Comparison of ENCODE assay signal across 8 cellular contexts in the genomic region with DNA sequence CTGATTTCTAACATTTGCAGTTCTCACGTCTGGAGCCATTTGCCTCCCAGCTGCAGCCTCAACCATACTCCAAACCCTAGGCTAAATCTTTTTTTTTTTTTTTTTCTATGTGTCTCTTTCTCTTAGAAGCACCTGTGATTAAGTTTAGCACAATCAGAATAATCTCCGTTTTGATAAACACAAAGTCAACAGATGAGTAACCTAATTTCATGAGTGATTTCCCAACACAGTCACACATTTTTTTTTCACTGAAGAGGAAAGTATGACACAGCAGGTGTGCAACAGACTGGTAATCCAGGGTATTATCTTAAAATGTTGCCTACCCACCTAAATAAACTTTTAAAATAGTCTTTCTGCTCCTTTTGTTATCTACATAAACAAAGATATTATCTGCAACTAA.
DNase-seq lines count a peak whose midpoint lies in the region; ATAC-seq and TF ChIP-seq lines count a peak whose summit lies in the region.
"Not testable (repeated sequence)": the region's sequence is repeated elsewhere in the genome, so short reads cannot be mapped to it uniquely, and the experiment has no call there.

No MANE protein-coding gene starts in this region.

- not testable (repeated sequence) for H3K36me3 ChIP-seq in RWPE2 (ENCODE audit: low read depth); mammary epithelial cell (ENCODE audit: insufficient read depth, low read length); neural progenitor cell

- not testable (repeated sequence) for H3K9me3 Mint-ChIP-seq in H9, neural progenitor cell

- ATAC-seq in RWPE2 (ENCODE audit: low read depth): peak; percentile 42; the same call in 1 of the 3 replicates
- peak; percentile 29 for ATAC-seq in esophagus mucosa

- not testable (repeated sequence) for H3K9ac ChIP-seq in H9 (ENCODE audit: extremely low read depth, insufficient read length, low read length); mammary epithelial cell (ENCODE audit: insufficient read depth, low read length); neural progenitor cell

- not testable (repeated sequence) for H3K4me3 ChIP-seq in RWPE2 (ENCODE audit: severe bottlenecking); mammary epithelial cell (replicated peaks in 1 of 3; ENCODE audit: insufficient read depth in 1 of 3, low read depth in 2 of 3, low read length in 3 of 3); neural progenitor cell

- H4K91ac ChIP-seq in H9 (ENCODE audit: insufficient read length, low read depth, low read length): not testable (repeated sequence)

- not testable (repeated sequence) for BruUV-seq in mammary epithelial cell (replicated peaks; lab: Mats Ljungman, UMichigan)

- H4K20me1 ChIP-seq in H9 (ENCODE audit: control insufficient read depth, insufficient read depth, insufficient read length); mammary epithelial cell (ENCODE audit: insufficient read depth, low read length); neural progenitor cell (ENCODE audit: low read depth): not testable (repeated sequence)

- not testable (repeated sequence) for H2BK12ac ChIP-seq in H9 (ENCODE audit: insufficient read length, low read depth, low read length)

- not testable (repeated sequence) for H3K4ac ChIP-seq in H9 (ENCODE audit: low read depth, low read length)

- not testable (repeated sequence) for H3K27ac ChIP-seq in H9 (ENCODE audit: insufficient read length, low read depth, low read length); RWPE2 (ENCODE audit: poor library complexity, severe bottlenecking); mammary epithelial cell (ENCODE audit: insufficient read depth, low read depth, low read length)
- H3K27ac ChIP-seq in neural progenitor cell: peak overlapping the region; percentile 46

- not testable (repeated sequence) for H3K4me3 Mint-ChIP-seq in H9
- peak overlapping the region; percentile 5 for H3K4me3 Mint-ChIP-seq in neural progenitor cell

- H3K79me2 ChIP-seq in H9 (ENCODE audit: insufficient read depth, low read length); mammary epithelial cell (ENCODE audit: insufficient read depth, low read length); neural progenitor cell (ENCODE audit: low read depth): not testable (repeated sequence)

- not testable (repeated sequence) for H3K4me1 ChIP-seq in H9 (ENCODE audit: insufficient read depth, low read length); RWPE2 (ENCODE audit: insufficient read depth, poor library complexity, severe bottlenecking); mammary epithelial cell (ENCODE audit: insufficient read depth, low read length)
- H3K4me1 ChIP-seq in neural progenitor cell: peaks cover 58% of the 10 kb centered on the region

- not testable (repeated sequence) for H3K36me3 Mint-ChIP-seq in H9 (ENCODE audit: insufficient read depth in 1 of 3, low read depth in 3 of 3); neural progenitor cell

- H2BK5ac ChIP-seq in H9 (ENCODE audit: insufficient read length, low read length): not testable (repeated sequence)

- not testable (repeated sequence) for H3K14ac ChIP-seq in H9 (ENCODE audit: insufficient read depth, low read length)

- intact Hi-C loops in mammary epithelial cell (cut with micrococcal nuclease): not testable (repeated sequence)

- not testable (repeated sequence) for H3K4me2 ChIP-seq in H9 (ENCODE audit: insufficient read depth, insufficient read length, low read length); mammary epithelial cell (ENCODE audit: insufficient read depth, low read depth, low read length); neural progenitor cell

- H3K27me3 ChIP-seq in H9 (ENCODE audit: insufficient read depth, low read length); RWPE2 (ENCODE audit: insufficient read depth, poor library complexity, severe bottlenecking); mammary epithelial cell (ENCODE audit: insufficient read depth, low read length); neural progenitor cell: not testable (repeated sequence)

- not testable (repeated sequence) for H4K8ac ChIP-seq in H9 (replicated peaks; ENCODE audit: insufficient read length, low read depth, low read length)

- in situ Hi-C loops in Caki2 (cut with HindIII; ENCODE audit: low pct_unique_long_range_greater_than_20kb, low sequenced_read_pairs); mammary epithelial cell (cut with MboI; ENCODE audit: low sequenced_read_pairs in 2 of 2): not testable (repeated sequence)

- not testable (repeated sequence) for H4K5ac ChIP-seq in H9 (ENCODE audit: insufficient read length, low read depth, low read length)

- H3K23me2 ChIP-seq in H9 (ENCODE audit: insufficient read length, low read depth, low read length, poor library complexity, severe bottlenecking): not testable (repeated sequence)

- H3K4me1 Mint-ChIP-seq in H9 (peaks cover 48 to 53% of the 10 kb centered on the region in 2 experiments), neural progenitor cell (peaks cover 58% of the 10 kb centered on the region)

- H3K79me1 ChIP-seq in H9 (ENCODE audit: insufficient read depth, low read depth, low read length, poor library complexity, severe bottlenecking): not testable (repeated sequence)

- not testable (repeated sequence) for H2BK20ac ChIP-seq in H9 (ENCODE audit: low read depth, low read length, poor library complexity, severe bottlenecking)

- H3K56ac ChIP-seq in H9 (ENCODE audit: insufficient read length, low read depth, low read length): not testable (repeated sequence)

- peak; percentile 22 for DNase-seq in Caki2 (ENCODE audit: low read depth)
- DNase-seq in H9; RWPE2 (ENCODE audit: low spot score); neural progenitor cell (ENCODE audit: low spot score): not testable (repeated sequence)
- DNase-seq in NCI-H146 (lab: John Stamatoyannopoulos, UW): peak; percentile 83
- peak; percentile 61 for DNase-seq in NCI-H69 (lab: John Stamatoyannopoulos, UW)
- peak; percentile 49 for DNase-seq in mammary epithelial cell

- not testable (repeated sequence) for H3K27me3 Mint-ChIP-seq in H9 (ENCODE audit: low read depth); neural progenitor cell (ENCODE audit: insufficient read depth, low read depth)

- H3T11ph ChIP-seq in H9 (ENCODE audit: low read length): not testable (repeated sequence)

- not testable (repeated sequence) for H3K23ac ChIP-seq in H9 (ENCODE audit: insufficient read length, low read depth, low read length)

- not testable (repeated sequence) for TF ChIP-seq CTCF in H9 (conservative IDR thresholded peaks at IDR 0.05); RWPE2 (IDR thresholded peaks at IDR 0.05; ENCODE audit: poor library complexity, severe bottlenecking); mammary epithelial cell (conservative IDR thresholded peaks at IDR 0.05 in 1 of 2, IDR thresholded peaks at IDR 0.05 in 1 of 2; ENCODE audit: extremely low read depth in 1 of 2, insufficient read depth in 1 of 2, low read depth in 1 of 2, low read length in 2 of 2); neural progenitor cell (IDR thresholded peaks at IDR 0.05)

- CTCF ChIA-PET in mammary epithelial cell (lab: Charles Lee; ENCODE audit: low non-redundant PET): not testable (repeated sequence)

- not testable (repeated sequence) for H3K9me3 ChIP-seq in H9 (ENCODE audit: control insufficient read depth, low read depth, low read length); RWPE2 (ENCODE audit: severe bottlenecking); mammary epithelial cell (replicated peaks; ENCODE audit: insufficient read depth, low read length); neural progenitor cell (ENCODE audit: low read depth)

- peak overlapping the region in 2 of 3 experiments; percentile 32 to 78; a peak in 4 of 7 replicates for H3K27ac Mint-ChIP-seq in H9
- H3K27ac Mint-ChIP-seq in neural progenitor cell: not testable (repeated sequence)

- not testable (repeated sequence) for H2BK15ac ChIP-seq in H9 (ENCODE audit: low read depth, low read length)

- WGBS in H9 (ENCODE audit: extremely low coverage, insufficient read length, low lambda C conversion rate): no CpG with 5 or more reads among the region's 2 CpGs
- WGBS in mammary epithelial cell (ENCODE audit: low coverage, missing lambda C conversion rate): 50% methylated on average over 2 of the region's 2 CpGs

- peaks cover 19% of the 10 kb centered on the region for H3F3A ChIP-seq in neural progenitor cell (ENCODE audit: low read depth)

- H2AK5ac ChIP-seq in H9 (ENCODE audit: insufficient read length, low read length): not testable (repeated sequence)

- H2AFZ ChIP-seq in H9 (ENCODE audit: low read length); mammary epithelial cell (ENCODE audit: low read depth, low read length); neural progenitor cell (replicated peaks): not testable (repeated sequence)

- H2BK120ac ChIP-seq in H9 (ENCODE audit: low read depth, low read length, poor library complexity, severe bottlenecking): not testable (repeated sequence)

- not testable (repeated sequence) for H3K18ac ChIP-seq in H9 (ENCODE audit: insufficient read length, low read depth, low read length)

- dilution Hi-C loops in mammary epithelial cell (cut with HindIII; ENCODE audit: low sequenced_read_pairs): not testable (repeated sequence)
